Comparison of ENCODE assay signal across 22 cellular contexts in genomic region chr2:1799174-1799573, GRCh38. TPM values are rescaled to one million over a fixed set of nuclear protein-coding genes. Genes with fewer than 3 reads are reported as not detected.
DNase-seq lines count a peak whose midpoint lies in the region; TF ChIP-seq lines count a peak whose summit lies in the region.
"Had no signal": no experiment of that assay in that cellular context is flagged by ENCODE, and none has a peak within 500 bp of the region (broad histone marks: within the 10 kb centered on the region; RNA-seq: fewer than 3 reads in every experiment).

No MANE protein-coding gene starts in this region.

- peak; percentile 27 for DNase-seq in ecto neural progenitor cell (ENCODE audit: low spot score)
- peak; percentile 53 for DNase-seq in posterior vena cava (ENCODE audit: low spot score)
- DNase-seq in NCI-H2196 (lab: John Stamatoyannopoulos, UW; ENCODE audit: unreplicated experiment) = no peak
- DNase-seq in KG1 (lab: John Stamatoyannopoulos, UW) = no peak
- no peak for DNase-seq in foreskin melanocyte
- DNase-seq: AML-193; DND-41; GDM1; GM23248; MG63; NCI-H1105; NCI-H2227 treated with DMSO at 0.1 percent for 48 hours; NCI-H524 treated with DMSO at 0.1 percent for 48 hours; NK-92 treated with Interleukin-12 subunit alpha and Interleukin-12 subunit beta, amount 100 ng/mL, for 24 hours; OCI-M1; SJCRH30 had no signal

- H3K4me1 ChIP-seq in BLaER1 treated with 17β-estradiol and CSF1 and Interleukin-3, amounts not matched to agents 10 nM and 100 nM = peaks cover 60 to 98% (median 91%) of the 10 kb centered on the region in 10 experiments
- peaks cover 53% of the 10 kb centered on the region for H3K4me1 ChIP-seq in Loucy (ENCODE audit: insufficient read depth, low read length, poor library complexity, severe bottlenecking)

- H4K20me1 ChIP-seq in BLaER1 treated with 17β-estradiol and CSF1 and Interleukin-3, amounts not matched to agents 10 nM and 100 nM = no peaks in the 10 kb centered on the region
- H4K20me1 ChIP-seq in Loucy (ENCODE audit: insufficient read depth, low read length, poor library complexity, severe bottlenecking) = no peaks in the 10 kb centered on the region

- peak overlapping the region in 10 of 11 experiments; percentile 45 to 98 (median 90); a peak in 20 of 22 replicates for H3K4me2 ChIP-seq in BLaER1 treated with 17β-estradiol and CSF1 and Interleukin-3, amounts not matched to agents 10 nM and 100 nM
- no peak overlapping the region for H3K4me2 ChIP-seq in Loucy (ENCODE audit: low read depth, low read length, poor library complexity, severe bottlenecking)

- no peak overlapping the region for H2AFZ ChIP-seq in Loucy (ENCODE audit: low read length)
- H2AFZ ChIP-seq: GM23248 had no signal

- H3K9ac ChIP-seq in BLaER1 treated with 17β-estradiol and CSF1 and Interleukin-3, amounts not matched to agents 10 nM and 100 nM = peak overlapping the region in 10 of 11 experiments; percentile 31 to 97 (median 86); a peak in 18 of 22 replicates
- no peak overlapping the region for H3K9ac ChIP-seq in Loucy (ENCODE audit: low read depth, low read length, poor library complexity, severe bottlenecking)
- H3K9ac ChIP-seq: GM23248 had no signal

- intact Hi-C loops in posterior vena cava (cut with DNase I) = no loop called here

- no peak for TF ChIP-seq CTCF in Loucy (conservative IDR thresholded peaks at IDR 0.05; ENCODE audit: low read length)

- H3K79me2 ChIP-seq in Loucy (ENCODE audit: insufficient read depth, low read length) = no peaks in the 10 kb centered on the region

- peak overlapping the region in 8 of 11 experiments; percentile 82 to 99 (median 92); a peak in 17 of 22 replicates for H3K27ac ChIP-seq in BLaER1 treated with 17β-estradiol and CSF1 and Interleukin-3, amounts not matched to agents 10 nM and 100 nM
- H3K27ac ChIP-seq: GM23248, HL-60, RWPE1, SJCRH30 had no signal

- no peaks in the 10 kb centered on the region for H3K9me2 ChIP-seq in Loucy (replicated peaks; ENCODE audit: low read depth, low read length)

- no peaks in the 10 kb centered on the region for H3F3A ChIP-seq in Loucy (ENCODE audit: low read depth)

- H3K4me3 ChIP-seq in BLaER1 treated with 17β-estradiol and CSF1 and Interleukin-3, amounts not matched to agents 10 nM and 100 nM = peak overlapping the region in 7 of 10 experiments; percentile 48 to 70 (median 59); a peak in 15 of 20 replicates
- H3K4me3 ChIP-seq in Loucy (ENCODE audit: low read length, poor library complexity, severe bottlenecking) = peak overlapping the region; percentile 1
- H3K4me3 ChIP-seq: GM23248, K562, MG63, SJCRH30 had no signal

- H3K36me3 ChIP-seq in BLaER1 treated with 17β-estradiol and CSF1 and Interleukin-3, amounts not matched to agents 10 nM and 100 nM = peaks cover 0 to 18% (median 6%) of the 10 kb centered on the region in 11 experiments; a peak in 6 of 22 replicates
- no peaks in the 10 kb centered on the region for H3K36me3 ChIP-seq in Loucy (ENCODE audit: insufficient read depth, low read length)
- H3K36me3 ChIP-seq: MG63, SJCRH30 had no signal

- peaks cover 0 to 49% (median 0%) of the 10 kb centered on the region in 11 experiments; a peak in 4 of 22 replicates for H3K27me3 ChIP-seq in BLaER1 treated with 17β-estradiol and CSF1 and Interleukin-3, amounts not matched to agents 10 nM and 100 nM
- H3K27me3 ChIP-seq in Loucy (ENCODE audit: insufficient read depth, low read length, poor library complexity, severe bottlenecking) = no peaks in the 10 kb centered on the region
- H3K27me3 ChIP-seq: MG63, SJCRH30 had no signal

- no peaks in the 10 kb centered on the region for H3K9me3 ChIP-seq in BLaER1 treated with 17β-estradiol and CSF1 and Interleukin-3, amounts not matched to agents 10 nM and 100 nM (replicated peaks in 1 of 11)
- H3K9me3 ChIP-seq in Loucy (ENCODE audit: insufficient read depth, low read depth, low read length) = no peaks in the 10 kb centered on the region
- H3K9me3 ChIP-seq: MG63, SJCRH30 had no signal

RNA-seq across cellular contexts. Expression of gene PXDN, which starts 54.9 kb away (rescaled TPM):
- 10 to 100 TPM; 75.3 to 85.8 TPM for total RNA-seq in posterior vena cava
- total RNA-seq: CD4-positive, alpha-beta memory T cell had no signal

Comparison
In these comparisons a context has a peak if more than half of its experiments do, and no peak if none do; other contexts are left out.
1. DNase-seq: peak in ecto neural progenitor cell (single experiment) and posterior vena cava (single experiment); none in NCI-H2196 (single experiment), KG1 (single experiment) and foreskin melanocyte (single experiment).